In the genomic region with DNA sequence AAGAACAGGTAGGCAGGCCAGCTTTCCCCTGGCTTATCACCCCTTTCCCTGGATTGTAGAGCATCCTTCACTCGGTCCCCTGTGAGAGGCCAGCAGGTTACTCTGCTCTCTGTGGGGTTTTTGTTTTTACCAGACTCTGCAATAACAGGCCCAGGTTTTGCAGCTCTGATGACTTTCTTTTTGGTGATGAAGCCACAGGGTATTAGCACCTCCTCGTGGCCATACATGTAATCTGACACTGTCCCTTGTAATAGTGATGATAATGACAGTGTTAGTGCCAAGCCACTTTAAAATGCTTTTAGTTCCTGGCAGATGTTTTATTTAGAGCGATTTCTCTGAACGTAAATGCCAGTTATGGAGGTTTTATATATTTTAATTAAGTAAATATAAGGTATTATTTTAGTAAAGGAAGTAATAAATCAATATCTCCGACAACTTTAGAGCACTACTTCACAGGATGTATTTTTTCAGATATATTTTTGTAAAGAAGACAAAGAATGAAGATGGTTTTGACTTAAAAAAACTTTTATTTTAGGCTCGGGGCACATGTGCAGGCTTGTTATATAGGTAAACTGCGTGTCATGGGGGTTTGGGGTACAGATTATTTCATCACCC, we compare ENCODE assay signal across 8 cellular contexts. TPM values are rescaled to one million over a fixed set of nuclear protein-coding genes. Genes with fewer than 3 reads are reported as not detected.
DNase-seq lines count a peak whose midpoint lies in the region; ATAC-seq and TF ChIP-seq lines count a peak whose summit lies in the region.

No MANE protein-coding gene starts in this region.

- H3K27me3 ChIP-seq in left lung: no peaks in the 10 kb centered on the region

- no peak overlapping the region for H3K27ac ChIP-seq in left lung

- ATAC-seq in GM19023 (IDR thresholded peaks at IDR 0.05; ENCODE audit: unreplicated experiment) (peak; percentile 85), HG03108 (IDR thresholded peaks at IDR 0.05; ENCODE audit: unreplicated experiment) (peak; percentile 91), left lung (peak; percentile 98)

- H3K36me3 ChIP-seq in left lung: no peaks in the 10 kb centered on the region

- intact Hi-C loops in left lung (cut with DNase I): no loop called here

- H3K4me3 ChIP-seq in choroid plexus epithelial cell (ENCODE audit: low read depth, low read length): no peak overlapping the region
- no peak overlapping the region for H3K4me3 ChIP-seq in left lung

- H3K4me1 ChIP-seq in left lung: no peaks in the 10 kb centered on the region

- DNase-seq in C1 segment of cervical spinal cord (lab: John Stamatoyannopoulos, UW) (peak in 10 of 14 donors; percentile 16 to 81 (median 30)), NCI-H2196 treated with DMSO at 0.1 percent for 48 hours (lab: John Stamatoyannopoulos, UW; ENCODE audit: unreplicated experiment) (peak; percentile 6), choroid plexus epithelial cell (ENCODE audit: low read depth) (peak; percentile 81), left lung (no peak)
- DNase-seq in activated CD4-positive, CD25-positive, alpha-beta regulatory T cell treated with anti-CD3 and anti-CD28 coated beads, Interleukin-2, amount 50 U/mL, for 16 hours (ENCODE audit: low read depth, low spot score): peak; percentile 21
- peak; percentile 7 for DNase-seq in stimulated activated CD8-positive, alpha-beta memory T cell treated with anti-CD3 and anti-CD28 coated beads, Interleukin-12 subunit alpha, Interleukin-12 subunit beta, amount 100 ng/mL, for 4 hours (ENCODE audit: low read depth)

- peak; percentile 78 for TF ChIP-seq CTCF in choroid plexus epithelial cell (conservative IDR thresholded peaks at IDR 0.05; ENCODE audit: low read depth, low read length)
- TF ChIP-seq CTCF in left lung (IDR thresholded peaks at IDR 0.05): peak; percentile 54 to 69

- H3K9me3 ChIP-seq in left lung: no peaks in the 10 kb centered on the region

RNA-seq across cellular contexts. Expression of gene CPHXL, which starts 38.0 kb away (rescaled TPM):
- total RNA-seq in left lung: not detected

Comparison
In these comparisons a context has a peak if more than half of its experiments do, and no peak if none do; other contexts are left out.
1. DNase-seq: peak in C1 segment of cervical spinal cord (10 of 14), NCI-H2196 treated with DMSO at 0.1 percent for 48 hours (single experiment), activated CD4-positive, CD25-positive, alpha-beta regulatory T cell treated with anti-CD3 and anti-CD28 coated beads, Interleukin-2, amount 50 U/mL, for 16 hours (single experiment), choroid plexus epithelial cell (single experiment) and stimulated activated CD8-positive, alpha-beta memory T cell treated with anti-CD3 and anti-CD28 coated beads, Interleukin-12 subunit alpha, Interleukin-12 subunit beta, amount 100 ng/mL, for 4 hours (single experiment); none in left lung (0 of 2).
2. Peak in every context shown above with its lines, with median percentiles within 50 percentile points of each other: ATAC-seq.